Comparison of ENCODE assay signal across 24 cellular contexts in the genomic region with DNA sequence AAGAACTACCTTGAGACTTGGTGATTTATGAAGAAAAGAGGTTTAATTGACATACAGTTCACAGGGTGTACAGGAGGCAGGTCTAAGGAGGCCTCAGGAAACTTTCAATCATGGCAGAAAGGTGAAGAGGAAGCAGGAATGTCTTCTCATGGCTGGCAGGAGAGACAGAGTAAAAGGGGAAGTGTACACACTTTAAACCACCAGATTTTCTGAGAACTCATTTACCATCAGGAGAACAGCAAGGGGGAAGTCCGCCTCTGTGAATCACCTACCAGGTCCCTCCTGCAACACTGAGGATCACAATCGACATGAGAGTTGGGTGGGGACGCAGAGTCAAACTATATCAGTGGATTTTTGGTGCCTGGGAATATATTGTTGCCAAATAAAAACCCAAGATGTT. TPM values are rescaled to one million over a fixed set of nuclear protein-coding genes. Genes with fewer than 3 reads are reported as not detected.
"Had no signal": no experiment of that assay in that cellular context is flagged by ENCODE, and none has a peak within 500 bp of the region (broad histone marks: within the 10 kb centered on the region; RNA-seq: fewer than 3 reads in every experiment).

No MANE protein-coding gene starts in this region.

- H3K36me3 ChIP-seq: esophagus muscularis mucosa, gastroesophageal sphincter, heart left ventricle, tibial nerve, uterus had no signal

- ATAC-seq: activated CD8-positive, alpha-beta T cell treated with anti-CD3 and anti-CD28 coated beads for 36 hours; body of pancreas; gastroesophageal sphincter; heart left ventricle; left lobe of liver; natural killer cell treated with Interleukin-12 subunit alpha and Interleukin-12 subunit beta and Interleukin-15 and Interleukin-18, amount 100 ng/mL, for 72 hours; stimulated activated naive CD8-positive, alpha-beta T cell treated with anti-CD3 and anti-CD28 coated beads, Interleukin-15, Interleukin-2, amounts not matched to agents 100 U/mL and 50 U/mL, for 24 hours had no signal

- H3K4me3 ChIP-seq: body of pancreas, esophagus muscularis mucosa, gastroesophageal sphincter, heart left ventricle, lung, tibial nerve, uterus had no signal

- H3K9me3 ChIP-seq: body of pancreas, esophagus muscularis mucosa, gastroesophageal sphincter, tibial nerve, uterus had no signal

- H3K27me3 ChIP-seq: body of pancreas, esophagus muscularis mucosa, gastroesophageal sphincter, heart left ventricle, tibial nerve, uterus had no signal

- H3K27ac ChIP-seq: body of pancreas, esophagus muscularis mucosa, gastroesophageal sphincter, heart left ventricle, tibial nerve, uterus had no signal

- DNase-seq: activated B cell treated with CpG ODN at 0.5 μM for 24 hours; activated CD4-positive, alpha-beta T cell treated with anti-CD3 and anti-CD28 coated beads, Interleukin-2, amount 10 ng/mL, durations not matched to agents 24 days and 14 days; activated CD8-positive, alpha-beta T cell treated with anti-CD3 and anti-CD28 coated beads for 36 hours; activated naive CD4-positive, alpha-beta T cell treated with anti-CD3 and anti-CD28 coated beads for 36 hours; activated T-cell treated with anti-CD3 and anti-CD28 coated beads, Interleukin-2, amount 50 U/mL, for 24 hours; body of pancreas; dermis blood vessel endothelial cell; effector memory CD4-positive, alpha-beta T cell; heart left ventricle; kidney; stimulated activated CD8-positive, alpha-beta memory T cell treated with anti-CD3 and anti-CD28 coated beads, Interleukin-4, amount 100 ng/mL, for 48 hours; stimulated activated naive CD8-positive, alpha-beta T cell treated with anti-CD3 and anti-CD28 coated beads, Interleukin-15, Interleukin-2, amounts not matched to agents 100 U/mL and 50 U/mL, for 24 hours; substantia nigra; uterus had no signal

- H3K4me1 ChIP-seq: body of pancreas, esophagus muscularis mucosa, gastroesophageal sphincter, heart left ventricle, tibial nerve, uterus had no signal

RNA-seq across cellular contexts. Expression of gene OR5D13, which starts 40.3 kb away (rescaled TPM):
- total RNA-seq: activated B cell treated with CpG ODN at 0.5 μM for 24 hours; activated CD4-positive, alpha-beta T cell treated with anti-CD3 and anti-CD28 coated beads, Interleukin-2, amount 10 ng/mL, durations not matched to agents 24 days and 14 days; activated CD8-positive, alpha-beta T cell treated with anti-CD3 and anti-CD28 coated beads for 36 hours; activated naive CD4-positive, alpha-beta T cell treated with anti-CD3 and anti-CD28 coated beads for 36 hours; activated T-helper 2 cell treated with anti-CD3 and anti-CD28 coated beads, Interferon-gamma antibody, Interleukin-2, Interleukin-4, amounts not matched to agents 10 μg/mL and 5 μg/mL and 100 μg/mL, durations not matched to agents 14 hours and 24 hours and 36 hours; body of pancreas; cardiac septum; dermis blood vessel endothelial cell; endothelial cell of umbilical vein; esophagus muscularis mucosa; gastroesophageal sphincter; heart left ventricle; kidney; left lobe of liver; lung; mesothelial cell of epicardium; natural killer cell treated with Interleukin-12 subunit alpha and Interleukin-12 subunit beta and Interleukin-15 and Interleukin-18, amount 100 ng/mL, for 72 hours; tibial nerve; uterus had no signal
